ENCODE assay signal across 1 cellular context in genomic region chr15:30990451-30991300, GRCh38.
TF ChIP-seq lines count a peak whose summit lies in the region.

No MANE protein-coding gene starts in this region.

TF ChIP-seq in H1, 55 proteins besides CTCF, POLR2A, EP300 and RAD21:
- no peak for TF ChIP-seq TEAD4 (IDR thresholded peaks at IDR 0.05; ENCODE audit: low read depth, low read length)
- 0 out of 2 replicates have a peak, but pooled peaks have one; percentile 5 for TF ChIP-seq E2F6 (IDR thresholded peaks at IDR 0.05)
- TF ChIP-seq RNF2 (IDR thresholded peaks at IDR 0.05; ENCODE audit: borderline replicate concordance, low read depth, low read length, missing control alignments, poor library complexity, severe bottlenecking) = no peak
- TF ChIP-seq YY1 (IDR thresholded peaks at IDR 0.05; ENCODE audit: low read depth, low read length) = 0 out of 2 replicates have a peak, but pooled peaks have one; percentile 10
